Comparison of ENCODE assay signal across 19 cellular contexts in genomic region chr16:83552193-83552592, GRCh38.
A peak's percentile ranks its signal among the peaks of the same experiment; 100 is the strongest.
DNase-seq lines count a peak whose midpoint lies in the region; ATAC-seq and TF ChIP-seq lines count a peak whose summit lies in the region.
"Had no signal": no experiment of that assay in that cellular context is flagged by ENCODE, and none has a peak within 500 bp of the region (broad histone marks: within the 10 kb centered on the region; RNA-seq: fewer than 3 reads in every experiment).

No MANE protein-coding gene starts in this region.

- H3K36me3 ChIP-seq in breast epithelium (no peaks in the 10 kb centered on the region), SJSA1 (no peaks in the 10 kb centered on the region)
- H3K36me3 ChIP-seq: colonic mucosa, esophagus muscularis mucosa, sigmoid colon, upper lobe of left lung had no signal

- H3K9me3 ChIP-seq in breast epithelium (no peaks in the 10 kb centered on the region), SJSA1 (replicated peaks) (peaks cover 4% of the 10 kb centered on the region)
- H3K9me3 ChIP-seq: A549, colonic mucosa, esophagus muscularis mucosa, upper lobe of left lung had no signal

- H3K27me3 ChIP-seq in breast epithelium, result no peaks in the 10 kb centered on the region
- H3K27me3 ChIP-seq in SJSA1 (replicated peaks), result no peaks in the 10 kb centered on the region
- H3K27me3 ChIP-seq: colonic mucosa, sigmoid colon, upper lobe of left lung had no signal

- no peaks in the 10 kb centered on the region for H3K27me3 Mint-ChIP-seq in MCF 10A (ENCODE audit: insufficient read depth, unreplicated experiment)

- H3K27ac ChIP-seq in breast epithelium (no peak overlapping the region), SJSA1 (peak overlapping the region; percentile 61)
- H3K27ac ChIP-seq: A549, colonic mucosa, esophagus muscularis mucosa, sigmoid colon, upper lobe of left lung had no signal

- no TSS peak for BruUV-seq in MCF 10A (replicated peaks; lab: Mats Ljungman, UMichigan)

- H3K4me1 ChIP-seq in breast epithelium (no peaks in the 10 kb centered on the region), SJSA1 (replicated peaks) (peaks cover 24% of the 10 kb centered on the region)
- H3K4me1 ChIP-seq: A549, colonic mucosa, esophagus muscularis mucosa, sigmoid colon, upper lobe of left lung had no signal

- POLR2A ChIA-PET in MCF 10A (lab: Yijun Ruan, JAX), result no interaction called here

- H3K27ac Mint-ChIP-seq in MCF 10A (ENCODE audit: low read depth, unreplicated experiment), result no peak overlapping the region
- H3K27ac Mint-ChIP-seq: H9; stimulated activated memory B cell treated with anti-CD40 and anti-IgM and Interleukin-4, amounts not matched to agents 10 μg/mL and 1 μg/mL and 100 μg/mL, for 72 hours had no signal

- ATAC-seq in HG02981 (IDR thresholded peaks at IDR 0.05; ENCODE audit: unreplicated experiment), result no peak
- ATAC-seq: A549; Right ventricle myocardium inferior; stimulated activated memory B cell treated with anti-CD40 and anti-IgM and Interleukin-4, amounts not matched to agents 10 μg/mL and 1 μg/mL and 100 μg/mL, for 72 hours had no signal

- H3K4me1 Mint-ChIP-seq in MCF 10A (ENCODE audit: insufficient read depth, unreplicated experiment), result no peaks in the 10 kb centered on the region
- H3K4me1 Mint-ChIP-seq: stimulated activated memory B cell treated with anti-CD40 and anti-IgM and Interleukin-4, amounts not matched to agents 10 μg/mL and 1 μg/mL and 100 μg/mL, for 72 hours had no signal

- TF ChIP-seq POLR2A in breast epithelium (IDR thresholded peaks at IDR 0.05), result no peak

- DNase-seq in MCF 10A (ENCODE audit: unreplicated experiment) (peak; percentile 21), breast epithelium (ENCODE audit: low spot score in 2 of 2) (no peak), SJSA1 (ENCODE audit: low read depth in 1 of 2, low spot score in 2 of 2) (peak; percentile 27 to 47), foreskin fibroblast (peak; percentile 29 to 46), DMS 273 (lab: John Stamatoyannopoulos, UW; ENCODE audit: unreplicated experiment) (no peak), GM13977 (ENCODE audit: low spot score) (no peak), UCSD-AML1 (lab: John Stamatoyannopoulos, UW; ENCODE audit: unreplicated experiment) (no peak)
- DNase-seq: activated T-cell treated with anti-CD3 and anti-CD28 coated beads, Interleukin-2, amount 50 U/mL, for 48 hours; colonic mucosa; H9; NCI-H2029 treated with DMSO at 0.1 percent for 48 hours; sigmoid colon; upper lobe of left lung had no signal

- in situ Hi-C loops in GM13977 (cut with MboI; ENCODE audit: low pct_unique_long_range_greater_than_20kb, low sequenced_read_pairs, unreplicated experiment), result no loop called here

- H3K36me3 Mint-ChIP-seq in MCF 10A (ENCODE audit: insufficient read depth, unreplicated experiment), result peaks cover 6% of the 10 kb centered on the region
- H3K36me3 Mint-ChIP-seq: stimulated activated memory B cell treated with anti-CD40 and anti-IgM and Interleukin-4, amounts not matched to agents 10 μg/mL and 1 μg/mL and 100 μg/mL, for 72 hours had no signal

- intact Hi-C loops in MCF 10A (cut with micrococcal nuclease) (no loop called here), breast epithelium (cut with DNase I; ENCODE audit: low total_unique reads) (no loop called here)

- TF ChIP-seq CTCF in MCF 10A (IDR thresholded peaks at IDR 0.05; ENCODE audit: unreplicated experiment), result no peak
- no peak for TF ChIP-seq CTCF in breast epithelium (IDR thresholded peaks at IDR 0.05)
- TF ChIP-seq CTCF in foreskin fibroblast (IDR thresholded peaks at IDR 0.05; ENCODE audit: low read depth, low read length), result no peak
- no peak for TF ChIP-seq CTCF in GM13977 (IDR thresholded peaks at IDR 0.05; ENCODE audit: extremely low read depth, insufficient read depth, missing control alignments)

- CTCF ChIA-PET in MCF 10A (lab: Yijun Ruan, JAX), result interaction anchor here (0.7 kb wide), 1 partner anchor 257 kb away, joined by 3 read pairs; no protein-coding TSS in a partner anchor

- no peak overlapping the region for H3K4me3 ChIP-seq in breast epithelium
- H3K4me3 ChIP-seq in SJSA1, result no peak overlapping the region
- H3K4me3 ChIP-seq in foreskin fibroblast (ENCODE audit: low read depth in 1 of 2, low read length in 2 of 2), result no peak overlapping the region
- H3K4me3 ChIP-seq: A549, colonic mucosa, esophagus muscularis mucosa, lung, sigmoid colon, upper lobe of left lung had no signal

- H3K4me3 Mint-ChIP-seq in MCF 10A (ENCODE audit: unreplicated experiment), result no peak overlapping the region
- H3K4me3 Mint-ChIP-seq: H9; stimulated activated memory B cell treated with anti-CD40 and anti-IgM and Interleukin-4, amounts not matched to agents 10 μg/mL and 1 μg/mL and 100 μg/mL, for 72 hours had no signal

- peaks cover 8% of the 10 kb centered on the region for H3K9me3 Mint-ChIP-seq in MCF 10A (ENCODE audit: unreplicated experiment)

Comparison
In these comparisons a context has a peak if more than half of its experiments do, and no peak if none do; other contexts are left out.
1. DNase-seq: peak in MCF 10A (single experiment), SJSA1 (2 of 2) and foreskin fibroblast (2 of 2); none in breast epithelium (0 of 2), DMS 273 (single experiment), GM13977 (single experiment) and UCSD-AML1 (single experiment).